In genomic region chr1:65009724-65010420, GRCh38 we compare ENCODE assay signal across 20 cellular contexts. TPM values are rescaled to one million over a fixed set of nuclear protein-coding genes. Genes with fewer than 3 reads are reported as not detected.
A peak's percentile ranks its signal among the peaks of the same experiment; 100 is the strongest.
DNase-seq lines count a peak whose midpoint lies in the region; ATAC-seq lines count a peak whose summit lies in the region.
"Had no signal": no experiment of that assay in that cellular context is flagged by ENCODE, and none has a peak within 500 bp of the region (broad histone marks: within the 10 kb centered on the region; RNA-seq: fewer than 3 reads in every experiment).

No MANE protein-coding gene starts in this region.

- H3K27ac Mint-ChIP-seq in T-helper 17 cell, result no peak overlapping the region
- H3K27ac Mint-ChIP-seq: activated B cell treated with CpG ODN at 0.5 μM for 24 hours, brain had no signal

- no peak overlapping the region for H2BK12ac ChIP-seq in mesenchymal stem cell (ENCODE audit: low read length in 2 of 2)

- no peaks in the 10 kb centered on the region for H3K79me1 ChIP-seq in mesenchymal stem cell (replicated peaks; ENCODE audit: low read length, poor library complexity, severe bottlenecking)

- no peak overlapping the region for H2BK120ac ChIP-seq in mesenchymal stem cell (ENCODE audit: low read depth, low read length)

- H3K4me3 ChIP-seq in BLaER1, result no peak overlapping the region
- no peak overlapping the region for H3K4me3 ChIP-seq in effector memory CD4-positive, alpha-beta T cell (ENCODE audit: insufficient read depth, low read depth, low read length, poor library complexity, severe bottlenecking)
- H3K4me3 ChIP-seq in mesenchymal stem cell (ENCODE audit: insufficient read depth in 1 of 2, low read depth in 1 of 2, low read length in 2 of 2), result no peak overlapping the region
- H3K4me3 ChIP-seq: esophagus muscularis mucosa, MG63 had no signal

- peaks cover 24% of the 10 kb centered on the region for H3K4me1 ChIP-seq in BLaER1
- peaks cover 20% of the 10 kb centered on the region for H3K4me1 ChIP-seq in effector memory CD4-positive, alpha-beta T cell (ENCODE audit: control insufficient read depth, insufficient read depth, low read length, poor library complexity, severe bottlenecking)
- no peaks in the 10 kb centered on the region for H3K4me1 ChIP-seq in mesenchymal stem cell (ENCODE audit: control insufficient read depth, insufficient read depth, low read depth, low read length)
- H3K4me1 ChIP-seq: esophagus muscularis mucosa had no signal

- no peak overlapping the region for H2BK15ac ChIP-seq in mesenchymal stem cell (ENCODE audit: low read depth, poor library complexity, severe bottlenecking)

- H3K9me3 ChIP-seq in BLaER1, result peaks cover 11% of the 10 kb centered on the region; the same call in 1 of the 2 replicates
- H3K9me3 ChIP-seq in T-helper 17 cell (ENCODE audit: control insufficient read depth, low read length, poor library complexity, severe bottlenecking), result no peaks in the 10 kb centered on the region
- no peaks in the 10 kb centered on the region for H3K9me3 ChIP-seq in effector memory CD4-positive, alpha-beta T cell (ENCODE audit: control insufficient read depth, low read length)
- H3K9me3 ChIP-seq in mesenchymal stem cell (ENCODE audit: control insufficient read depth, low read length), result no peaks in the 10 kb centered on the region
- H3K9me3 ChIP-seq: esophagus muscularis mucosa had no signal

- H3K27ac ChIP-seq in BLaER1, result no peak overlapping the region
- peak overlapping the region; percentile 4 for H3K27ac ChIP-seq in effector memory CD4-positive, alpha-beta T cell (ENCODE audit: insufficient read depth, low read length, poor library complexity, severe bottlenecking)
- H3K27ac ChIP-seq in mesenchymal stem cell (ENCODE audit: low read length, poor library complexity, severe bottlenecking), result no peak overlapping the region
- H3K27ac ChIP-seq: esophagus muscularis mucosa had no signal

- intact Hi-C loops in posterior vena cava (cut with DNase I), result no loop called here

- no peak overlapping the region for H2AFZ ChIP-seq in mesenchymal stem cell (ENCODE audit: low read depth, low read length)

- peaks cover 26% of the 10 kb centered on the region for H3K4me1 Mint-ChIP-seq in T-helper 17 cell
- H3K4me1 Mint-ChIP-seq: brain had no signal

- H4K8ac ChIP-seq in mesenchymal stem cell (ENCODE audit: low read length), result no peak overlapping the region

- 87% methylated on average over 5 of the region's 5 CpGs for WGBS in mesenchymal stem cell

- no peaks in the 10 kb centered on the region for H3K36me3 Mint-ChIP-seq in T-helper 17 cell (ENCODE audit: low read depth)

- H4K91ac ChIP-seq in mesenchymal stem cell (ENCODE audit: low read length), result no peak overlapping the region

- no peak overlapping the region for H3K14ac ChIP-seq in mesenchymal stem cell (ENCODE audit: low read length in 2 of 2)

- H2BK5ac ChIP-seq in mesenchymal stem cell (ENCODE audit: low read depth, low read length, poor library complexity, severe bottlenecking), result no peak overlapping the region

- no peaks in the 10 kb centered on the region for H3K27me3 Mint-ChIP-seq in T-helper 17 cell
- H3K27me3 Mint-ChIP-seq: activated B cell treated with CpG ODN at 0.5 μM for 24 hours had no signal

- DNase-seq in Daoy (ENCODE audit: low read depth), result peak; percentile 9
- DNase-seq in T-helper 17 cell, result no peak
- DNase-seq in effector memory CD4-positive, alpha-beta T cell, result no peak
- no peak for DNase-seq in mesenchymal stem cell
- DNase-seq in NCI-H1417 treated with DMSO at 0.1 percent for 48 hours (lab: John Stamatoyannopoulos, UW), result no peak
- no peak for DNase-seq in posterior vena cava (ENCODE audit: low spot score)
- DNase-seq: activated B cell treated with CpG ODN at 0.5 μM for 24 hours, dermis blood vessel endothelial cell, DMS79 treated with DMSO at 0.1 percent for 48 hours, glutamatergic neuron, mammary epithelial cell, MG63, NCI-H2029 treated with DMSO at 0.1 percent for 48 hours, retina, SW 1271 had no signal

- peaks cover 10% of the 10 kb centered on the region; the same call in 1 of the 2 replicates for H4K20me1 ChIP-seq in BLaER1

- H3K23ac ChIP-seq in mesenchymal stem cell (ENCODE audit: low read length in 2 of 2), result no peak overlapping the region

- no peak overlapping the region for H2AK5ac ChIP-seq in mesenchymal stem cell (ENCODE audit: low read length, severe bottlenecking)

- H3K18ac ChIP-seq in mesenchymal stem cell (ENCODE audit: low read depth in 1 of 2, low read length in 2 of 2), result no peak overlapping the region

- H3K9ac ChIP-seq in BLaER1 (no peak overlapping the region), mesenchymal stem cell (ENCODE audit: low read length) (no peak overlapping the region)

- peak overlapping the region; percentile 28 for H3K4me3 Mint-ChIP-seq in T-helper 17 cell
- H3K4me3 Mint-ChIP-seq: activated B cell treated with CpG ODN at 0.5 μM for 24 hours, brain had no signal

- H3K27me3 ChIP-seq in BLaER1 (peaks cover 3% of the 10 kb centered on the region; the same call in 1 of the 2 replicates), mesenchymal stem cell (ENCODE audit: control insufficient read depth in 1 of 2, insufficient read depth in 1 of 2, low read length in 2 of 2) (no peaks in the 10 kb centered on the region)
- no peaks in the 10 kb centered on the region for H3K27me3 ChIP-seq in effector memory CD4-positive, alpha-beta T cell (replicated peaks; ENCODE audit: control insufficient read depth, insufficient read depth, low read length, poor library complexity, severe bottlenecking)
- H3K27me3 ChIP-seq: esophagus muscularis mucosa, MG63 had no signal

- ATAC-seq in T-helper 17 cell, result peak; percentile 12
- ATAC-seq in HG03039 (IDR thresholded peaks at IDR 0.05; ENCODE audit: unreplicated experiment), result no peak
- ATAC-seq: Panc1 had no signal

- H3K4ac ChIP-seq in mesenchymal stem cell (ENCODE audit: low read depth in 1 of 2, low read length in 2 of 2), result no peak overlapping the region

- H3K4me2 ChIP-seq in BLaER1, result peak overlapping the region; percentile 53
- H3K4me2 ChIP-seq in mesenchymal stem cell (ENCODE audit: low read length, poor library complexity, severe bottlenecking), result no peak overlapping the region

- H3K36me3 ChIP-seq in BLaER1 (no peaks in the 10 kb centered on the region), mesenchymal stem cell (ENCODE audit: control insufficient read depth in 1 of 2, insufficient read depth in 2 of 2, low read depth in 1 of 2, low read length in 2 of 2) (no peaks in the 10 kb centered on the region)
- H3K36me3 ChIP-seq in effector memory CD4-positive, alpha-beta T cell (ENCODE audit: control insufficient read depth, insufficient read depth, low read length), result no peaks in the 10 kb centered on the region
- H3K36me3 ChIP-seq: esophagus muscularis mucosa, MG63 had no signal

RNA-seq across cellular contexts. Expression of gene JAK1, which starts 43.5 kb away (rescaled TPM):
- total RNA-seq in Daoy (2014; rRNA removed; shearing (Covaris generic)), result 70.3 and 115 TPM in 2 replicates
- total RNA-seq in T-helper 17 cell (100 to 1,000 TPM; 246 to 317 TPM), posterior vena cava (100 to 1,000 TPM; 109 to 127 TPM)
- polyA plus RNA-seq in mesenchymal stem cell (2013, experiment 1 of 2), result 69.2 TPM
- 68.5 TPM for polyA plus RNA-seq in mesenchymal stem cell (2013, experiment 2 of 2)
